In genomic region chr1:61299468-61299867, GRCh38 we compare ENCODE assay signal across 18 cellular contexts.
DNase-seq lines count a peak whose midpoint lies in the region; ATAC-seq, FAIRE-seq and TF ChIP-seq lines count a peak whose summit lies in the region.
"Had no signal": no experiment of that assay in that cellular context is flagged by ENCODE, and none has a peak within 500 bp of the region (broad histone marks: within the 10 kb centered on the region; RNA-seq: fewer than 3 reads in every experiment).

No MANE protein-coding gene starts in this region.

- H3K27ac ChIP-seq in mammary epithelial cell (ENCODE audit: insufficient read depth, low read depth, low read length) (no peak overlapping the region), foreskin keratinocyte (peak overlapping the region; percentile 95), pancreas (peak overlapping the region; percentile 25 to 72 (median 45)), uterus (peak overlapping the region; percentile 34 to 62), spleen (peak overlapping the region in 1 of 8 donors; percentile 17)
- H3K27ac ChIP-seq: 22Rv1 had no signal

- no peak for ATAC-seq in foreskin keratinocyte
- ATAC-seq in pancreas: peak; percentile 71 to 87 (median 83)
- no peak for ATAC-seq in GM19351 (IDR thresholded peaks at IDR 0.05; ENCODE audit: unreplicated experiment)
- ATAC-seq: activated CD8-positive, alpha-beta T cell treated with anti-CD3 and anti-CD28 coated beads, Interleukin-2, amount 10 ng/mL, durations not matched to agents 7 days and 5 days; esophagus mucosa; stimulated activated memory B cell treated with anti-CD40 and anti-IgM and Interleukin-4, amounts not matched to agents 10 μg/mL and 1 μg/mL and 100 μg/mL, for 72 hours had no signal

- H4K20me1 ChIP-seq in mammary epithelial cell (ENCODE audit: insufficient read depth, low read length): no peaks in the 10 kb centered on the region

- CTCF ChIA-PET in MCF 10A (lab: Yijun Ruan, JAX): interaction anchor here (0.6 to 1.8 kb wide), 3 partner anchors 22 to 221 kb away, joined by 3 to 5 read pairs (median 4); no protein-coding TSS in a partner anchor
- CTCF ChIA-PET in mammary epithelial cell (lab: Charles Lee; ENCODE audit: low non-redundant PET): interaction anchor here (0.6 kb wide), 1 partner anchor 89 kb away, joined by 3 read pairs; no protein-coding TSS in a partner anchor

- intact Hi-C loops in MCF 10A (cut with micrococcal nuclease) (no loop called here), mammary epithelial cell (cut with micrococcal nuclease) (no loop called here), pancreas (cut with DNase I) (no loop called here), uterus (cut with DNase I; ENCODE audit: low total_unique reads) (no loop called here), spleen (cut with DNase I; ENCODE audit: low total_unique reads) (no loop called here)

- TF ChIP-seq CTCF in MCF 10A (IDR thresholded peaks at IDR 0.05; ENCODE audit: unreplicated experiment) (no peak), mammary epithelial cell (conservative IDR thresholded peaks at IDR 0.05 in 1 of 2, IDR thresholded peaks at IDR 0.05 in 1 of 2; ENCODE audit: extremely low read depth in 1 of 2, insufficient read depth in 1 of 2, low read depth in 1 of 2, low read length in 2 of 2) (no peak), foreskin keratinocyte (conservative IDR thresholded peaks at IDR 0.05) (no peak), pancreas (IDR thresholded peaks at IDR 0.05) (no peak), uterus (IDR thresholded peaks at IDR 0.05) (no peak), spleen (IDR thresholded peaks at IDR 0.05 in 8 of 11, conservative IDR thresholded peaks at IDR 0.05 in 3 of 11) (no peak)

- no peak overlapping the region for H3K9ac ChIP-seq in mammary epithelial cell (ENCODE audit: insufficient read depth, low read length)

- no peak overlapping the region for H3K4me2 ChIP-seq in mammary epithelial cell (ENCODE audit: insufficient read depth, low read depth, low read length)

- H3K27me3 Mint-ChIP-seq in MCF 10A (ENCODE audit: insufficient read depth, unreplicated experiment): no peaks in the 10 kb centered on the region
- H3K27me3 Mint-ChIP-seq: CD4-positive, alpha-beta memory T cell had no signal

- FAIRE-seq in pancreas (lab: Jason Lieb, UNC): no peak

- dilution Hi-C loops in mammary epithelial cell (cut with HindIII; ENCODE audit: low sequenced_read_pairs): no loop called here

- H2AFZ ChIP-seq in mammary epithelial cell (ENCODE audit: low read depth, low read length): no peak overlapping the region

- H3K27me3 ChIP-seq in mammary epithelial cell (ENCODE audit: insufficient read depth, low read length) (no peaks in the 10 kb centered on the region), foreskin keratinocyte (no peaks in the 10 kb centered on the region), pancreas (no peaks in the 10 kb centered on the region), uterus (no peaks in the 10 kb centered on the region), spleen (replicated peaks in 1 of 7) (no peaks in the 10 kb centered on the region)

- WGBS in mammary epithelial cell (ENCODE audit: low coverage, missing lambda C conversion rate): 97% methylated on average over 2 of the region's 2 CpGs
- 4 to 16% methylated on average over 2 of the region's 2 CpGs for WGBS in pancreas, 2 donors
- WGBS in spleen, 5 donors: 27 to 39% (median 37%) methylated on average over 2 of the region's 2 CpGs

- H3K4me3 ChIP-seq in mammary epithelial cell (replicated peaks in 1 of 3; ENCODE audit: insufficient read depth in 1 of 3, low read depth in 2 of 3, low read length in 3 of 3) (no peak overlapping the region), pancreas (no peak overlapping the region), uterus (no peak overlapping the region), spleen (no peak overlapping the region)

- no peaks in the 10 kb centered on the region for H3K36me3 ChIP-seq in mammary epithelial cell (ENCODE audit: insufficient read depth, low read length)
- no peaks in the 10 kb centered on the region for H3K36me3 ChIP-seq in pancreas
- no peaks in the 10 kb centered on the region for H3K36me3 ChIP-seq in uterus
- no peaks in the 10 kb centered on the region for H3K36me3 ChIP-seq in spleen

- TF ChIP-seq POLR2A in uterus (IDR thresholded peaks at IDR 0.05) (no peak), spleen (IDR thresholded peaks at IDR 0.05) (no peak)

- DNase-seq in MCF 10A (ENCODE audit: unreplicated experiment) (no peak), mammary epithelial cell (no peak), foreskin keratinocyte (no peak), pancreas (no peak), uterus (no peak), SHP77 treated with DMSO at 0.1 percent for 48 hours (lab: John Stamatoyannopoulos, UW) (no peak), spleen (no peak)
- DNase-seq: activated CD8-positive, alpha-beta T cell treated with anti-CD3 and anti-CD28 coated beads, Interleukin-2, amount 10 ng/mL, durations not matched to agents 7 days and 5 days; activated gamma-delta T cell treated with Interleukin-2 at 50 U/mL for 16 hours; CD4-positive, alpha-beta memory T cell; NCI-H146; NCI-H774; SHP77; stimulated activated CD4-positive, alpha-beta T cell treated with anti-CD3 and anti-CD28 coated beads, Interleukin-4, amount 100 ng/mL, for 24 hours had no signal

- H3K4me3 Mint-ChIP-seq in MCF 10A (ENCODE audit: unreplicated experiment): no peak overlapping the region
- H3K4me3 Mint-ChIP-seq: activated CD8-positive, alpha-beta T cell treated with anti-CD3 and anti-CD28 coated beads, Interleukin-2, amount 10 ng/mL, durations not matched to agents 7 days and 5 days; CD4-positive, alpha-beta memory T cell; stimulated activated memory B cell treated with anti-CD40 and anti-IgM and Interleukin-4, amounts not matched to agents 10 μg/mL and 1 μg/mL and 100 μg/mL, for 72 hours had no signal

- no peaks in the 10 kb centered on the region for H3K9me3 ChIP-seq in mammary epithelial cell (replicated peaks; ENCODE audit: insufficient read depth, low read length)
- H3K9me3 ChIP-seq in pancreas: no peaks in the 10 kb centered on the region
- H3K9me3 ChIP-seq in uterus: no peaks in the 10 kb centered on the region
- no peaks in the 10 kb centered on the region for H3K9me3 ChIP-seq in spleen

- POLR2A ChIA-PET in MCF 10A (lab: Yijun Ruan, JAX): interaction anchor here (0.7 to 1.4 kb wide), 6 partner anchors 9 to 426 kb away, joined by 3 to 5 read pairs (median 4); no protein-coding TSS in a partner anchor

- no TSS peak for BruUV-seq in MCF 10A (replicated peaks; lab: Mats Ljungman, UMichigan)
- BruUV-seq in mammary epithelial cell (replicated peaks; lab: Mats Ljungman, UMichigan): no TSS peak

- in situ Hi-C loops in mammary epithelial cell (cut with MboI; ENCODE audit: low sequenced_read_pairs in 2 of 2): no loop called here

- H3K36me3 Mint-ChIP-seq in MCF 10A (ENCODE audit: insufficient read depth, unreplicated experiment): no peaks in the 10 kb centered on the region
- H3K36me3 Mint-ChIP-seq: CD4-positive, alpha-beta memory T cell; stimulated activated memory B cell treated with anti-CD40 and anti-IgM and Interleukin-4, amounts not matched to agents 10 μg/mL and 1 μg/mL and 100 μg/mL, for 72 hours had no signal

- no peaks in the 10 kb centered on the region for H3K9me3 Mint-ChIP-seq in MCF 10A (ENCODE audit: unreplicated experiment)
- H3K9me3 Mint-ChIP-seq: stimulated activated memory B cell treated with anti-CD40 and anti-IgM and Interleukin-4, amounts not matched to agents 10 μg/mL and 1 μg/mL and 100 μg/mL, for 72 hours had no signal

- H3K4me1 Mint-ChIP-seq in MCF 10A (ENCODE audit: insufficient read depth, unreplicated experiment): peaks cover 26% of the 10 kb centered on the region
- H3K4me1 Mint-ChIP-seq: stimulated activated memory B cell treated with anti-CD40 and anti-IgM and Interleukin-4, amounts not matched to agents 10 μg/mL and 1 μg/mL and 100 μg/mL, for 72 hours had no signal

- H3K4me1 ChIP-seq in mammary epithelial cell (ENCODE audit: insufficient read depth, low read length): peaks cover 9% of the 10 kb centered on the region
- peaks cover 29% of the 10 kb centered on the region for H3K4me1 ChIP-seq in foreskin keratinocyte
- H3K4me1 ChIP-seq in pancreas: peaks cover 24 to 39% (median 37%) of the 10 kb centered on the region in 3 donors
- peaks cover 0 to 3% of the 10 kb centered on the region in 2 donors for H3K4me1 ChIP-seq in uterus
- peaks cover 0 to 4% (median 0%) of the 10 kb centered on the region in 6 donors for H3K4me1 ChIP-seq in spleen

- H3K79me2 ChIP-seq in mammary epithelial cell (ENCODE audit: insufficient read depth, low read length): peaks cover 8% of the 10 kb centered on the region

- H3K27ac Mint-ChIP-seq in MCF 10A (ENCODE audit: low read depth, unreplicated experiment): peak overlapping the region; percentile 46
- H3K27ac Mint-ChIP-seq: activated CD8-positive, alpha-beta T cell treated with anti-CD3 and anti-CD28 coated beads, Interleukin-2, amount 10 ng/mL, durations not matched to agents 7 days and 5 days; CD4-positive, alpha-beta memory T cell; stimulated activated memory B cell treated with anti-CD40 and anti-IgM and Interleukin-4, amounts not matched to agents 10 μg/mL and 1 μg/mL and 100 μg/mL, for 72 hours had no signal

Comparison
In these comparisons a context has a peak if more than half of its experiments do, and no peak if none do; other contexts are left out.
1. ATAC-seq: peak in pancreas (4 of 4); none in foreskin keratinocyte (single experiment) and GM19351 (single experiment).